18 cellular contexts compared by ENCODE assay signal in the genomic region with DNA sequence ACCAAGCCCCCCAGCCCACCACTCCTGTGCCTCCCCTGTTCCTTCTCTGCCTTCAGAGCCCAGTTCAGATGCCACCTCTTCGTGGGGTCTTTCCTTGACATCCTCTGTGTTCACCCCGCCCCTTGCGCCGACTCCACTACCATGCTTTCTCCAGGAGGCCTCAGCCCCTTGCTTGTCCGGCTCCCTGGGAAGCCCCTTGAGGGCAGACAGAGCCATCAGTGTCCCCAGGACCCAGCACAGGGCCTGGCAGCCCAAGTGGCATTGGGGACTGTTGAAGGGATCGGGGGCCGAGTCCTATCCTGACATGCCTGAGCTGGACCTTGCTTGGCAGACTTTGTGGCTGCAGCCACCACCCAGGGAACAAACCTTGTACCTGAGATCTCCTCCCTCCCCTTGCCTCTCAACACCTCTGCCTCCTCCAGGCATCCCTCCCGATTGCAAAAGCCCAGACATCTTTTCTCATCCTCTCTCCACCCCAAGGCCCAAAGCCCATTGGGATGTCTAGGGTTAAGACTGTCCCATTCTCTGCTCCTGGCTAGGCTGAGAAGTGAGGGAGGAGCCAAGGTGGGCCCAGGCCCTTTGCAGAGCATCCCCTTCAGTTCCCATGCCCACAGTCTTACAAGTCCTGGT. TPM values are rescaled to one million over a fixed set of nuclear protein-coding genes. Genes with fewer than 3 reads are reported as not detected.
DNase-seq lines count a peak whose midpoint lies in the region; ATAC-seq and TF ChIP-seq lines count a peak whose summit lies in the region.
"Had no signal": no experiment of that assay in that cellular context is flagged by ENCODE, and none has a peak within 500 bp of the region (broad histone marks: within the 10 kb centered on the region; RNA-seq: fewer than 3 reads in every experiment).

No MANE protein-coding gene starts in this region.

- in situ Hi-C loops in IMR-90 (cut with MboI; ENCODE audit: low sequenced_read_pairs), result no loop called here

- H4K20me1 ChIP-seq in BLaER1 treated with 17β-estradiol and CSF1 and Interleukin-3, amounts not matched to agents 10 nM and 100 nM, result peaks cover 0 to 6% (median 0%) of the 10 kb centered on the region in 11 experiments; a peak in 1 of 22 replicates
- H4K20me1 ChIP-seq in IMR-90 (ENCODE audit: insufficient read depth, low read length) (no peaks in the 10 kb centered on the region), osteoblast (ENCODE audit: insufficient read depth, low read length) (no peaks in the 10 kb centered on the region)

- no peaks in the 10 kb centered on the region for H3K9me3 Mint-ChIP-seq in dendritic cell treated with granulocyte-macrophage colony-stimulating factor and Interleukin-4, amounts not matched to agents 40 ng/mL and 50 ng/mL, for 4 days
- H3K9me3 Mint-ChIP-seq: activated naive CD8-positive, alpha-beta T cell treated with anti-CD3 and anti-CD28 coated beads for 36 hours; activated T-cell treated with anti-CD3 and anti-CD28 coated beads, Interleukin-2, amount 50 U/mL, for 72 hours had no signal

- dilution Hi-C loops in IMR-90 (cut with HindIII; ENCODE audit: low sequenced_read_pairs, unreplicated experiment), result no loop called here

- no peak overlapping the region for H3K23ac ChIP-seq in IMR-90 (ENCODE audit: low read depth, low read length)

- H3K14ac ChIP-seq in IMR-90 (replicated peaks; ENCODE audit: low read depth, low read length), result no peak overlapping the region

- no peaks in the 10 kb centered on the region for H3K79me1 ChIP-seq in IMR-90 (ENCODE audit: low read depth in 1 of 2, low read length in 2 of 2)

- H2AK9ac ChIP-seq in IMR-90 (replicated peaks; ENCODE audit: low read depth, low read length, poor library complexity), result peak overlapping the region; percentile 46

- H4K91ac ChIP-seq in IMR-90 (ENCODE audit: insufficient read depth, low read depth, low read length), result no peak overlapping the region

- H2BK15ac ChIP-seq in IMR-90 (ENCODE audit: low read depth, low read length), result no peak overlapping the region

- no TSS peak for BruUV-seq in IMR-90 (replicated peaks; lab: Mats Ljungman, UMichigan)

- no peak overlapping the region for H3K4ac ChIP-seq in IMR-90 (ENCODE audit: low read depth, low read length)

- H2BK5ac ChIP-seq in IMR-90 (ENCODE audit: low read depth, low read length, poor library complexity, severe bottlenecking), result no peak overlapping the region

- no peak for TF ChIP-seq POLR2A in IMR-90 (IDR thresholded peaks at IDR 0.05; ENCODE audit: low read depth, low read length)

- peak overlapping the region in 9 of 11 experiments; percentile 3 to 52 (median 34); a peak in 15 of 22 replicates for H3K9ac ChIP-seq in BLaER1 treated with 17β-estradiol and CSF1 and Interleukin-3, amounts not matched to agents 10 nM and 100 nM
- no peak overlapping the region for H3K9ac ChIP-seq in IMR-90 (ENCODE audit: low read depth, low read length)

- no peaks in the 10 kb centered on the region for H3K27me3 ChIP-seq in BLaER1 treated with 17β-estradiol and CSF1 and Interleukin-3, amounts not matched to agents 10 nM and 100 nM
- no peaks in the 10 kb centered on the region; the same call in 1 of the 2 replicates for H3K27me3 ChIP-seq in IMR-90 (ENCODE audit: control insufficient read depth, insufficient read depth, low read length)
- H3K27me3 ChIP-seq in osteoblast (ENCODE audit: insufficient read depth, low read length), result no peaks in the 10 kb centered on the region
- H3K27me3 ChIP-seq: heart left ventricle, right atrium auricular region, SJSA1 had no signal

- no peak for ATAC-seq in IMR-90 (ENCODE audit: low read depth)
- ATAC-seq: activated T-cell treated with anti-CD3 and anti-CD28 coated beads, Interleukin-2, amount 50 U/mL, for 72 hours had no signal

- no peak overlapping the region for H3K56ac ChIP-seq in IMR-90 (ENCODE audit: extremely low read depth, insufficient read depth, low read length)

- no peak overlapping the region for H3K18ac ChIP-seq in IMR-90 (ENCODE audit: low read depth, low read length)

- CTCF ChIA-PET in IMR-90 (lab: Yijun Ruan, JAX), result no interaction called here

- intact Hi-C loops in IMR-90 (cut with micrococcal nuclease), result no loop called here
- intact Hi-C loops in dendritic cell treated with granulocyte-macrophage colony-stimulating factor and Interleukin-4, amounts not matched to agents 40 ng/mL and 50 ng/mL, for 4 days (cut with micrococcal nuclease), result no loop called here

- no peaks in the 10 kb centered on the region for H3K79me2 ChIP-seq in osteoblast (ENCODE audit: insufficient read depth, low read length)

- no peak overlapping the region for H3K4me3 ChIP-seq in BLaER1 treated with 17β-estradiol and CSF1 and Interleukin-3, amounts not matched to agents 10 nM and 100 nM
- H3K4me3 ChIP-seq in IMR-90 (ENCODE audit: insufficient read depth, low read depth, low read length) (no peak overlapping the region), osteoblast (ENCODE audit: insufficient read depth, low read length) (no peak overlapping the region)
- H3K4me3 ChIP-seq: heart left ventricle, right atrium auricular region, SJSA1 had no signal

- H3K27me3 Mint-ChIP-seq in dendritic cell treated with granulocyte-macrophage colony-stimulating factor and Interleukin-4, amounts not matched to agents 40 ng/mL and 50 ng/mL, for 4 days, result no peaks in the 10 kb centered on the region
- H3K27me3 Mint-ChIP-seq: activated naive CD8-positive, alpha-beta T cell treated with anti-CD3 and anti-CD28 coated beads for 36 hours had no signal

- WGBS in IMR-90 (ENCODE audit: extremely low coverage in 2 of 2, insufficient read length in 1 of 2), 2 experiments, result 100% methylated on average over 2 of the region's 8 CpGs; no CpG with 5 or more reads in 1 of the 2 experiments

- H3K4me3 Mint-ChIP-seq in dendritic cell treated with granulocyte-macrophage colony-stimulating factor and Interleukin-4, amounts not matched to agents 40 ng/mL and 50 ng/mL, for 4 days, result peak overlapping the region; percentile 13
- H3K4me3 Mint-ChIP-seq: activated naive CD8-positive, alpha-beta T cell treated with anti-CD3 and anti-CD28 coated beads for 36 hours; activated T-cell treated with anti-CD3 and anti-CD28 coated beads, Interleukin-2, amount 50 U/mL, for 72 hours had no signal

- H4K8ac ChIP-seq in IMR-90 (ENCODE audit: low read depth in 2 of 2, low read length in 2 of 2), result no peak overlapping the region

- H4K5ac ChIP-seq in IMR-90 (ENCODE audit: low read depth, low read length), result no peak overlapping the region

- DNase-seq in IMR-90, result no peak
- peak; percentile 72 for DNase-seq in osteoblast (ENCODE audit: insufficient read length, low spot score, missing footprints)
- DNase-seq in stimulated activated CD4-positive, alpha-beta T cell treated with anti-CD3 and anti-CD28 coated beads, Interleukin-4, amount 100 ng/mL, for 4 hours, result no peak
- no peak for DNase-seq in NK-92 treated with Interleukin-12 subunit alpha and Interleukin-12 subunit beta, amount 100 ng/mL, for 24 hours (lab: John Stamatoyannopoulos, UW)
- DNase-seq in stimulated activated naive CD4-positive, alpha-beta T cell treated with Interleukin-2 at 50 U/mL for 16 hours (lab: John Stamatoyannopoulos, UW), result no peak
- DNase-seq: activated naive CD8-positive, alpha-beta T cell treated with anti-CD3 and anti-CD28 coated beads for 36 hours; activated T-cell treated with anti-CD3 and anti-CD28 coated beads, Interleukin-2, amount 50 U/mL, for 72 hours; DMS79; GOT3; heart left ventricle; NCI-H446; T1000 had no signal

- H3K4me2 ChIP-seq in BLaER1 treated with 17β-estradiol and CSF1 and Interleukin-3, amounts not matched to agents 10 nM and 100 nM, result peak overlapping the region; percentile 74 to 92 (median 79)
- H3K4me2 ChIP-seq in IMR-90 (ENCODE audit: low read depth, low read length) (no peak overlapping the region), osteoblast (ENCODE audit: insufficient read depth, low read length) (no peak overlapping the region)

- H2BK20ac ChIP-seq in IMR-90 (ENCODE audit: low read depth, low read length), result no peak overlapping the region

- no peaks in the 10 kb centered on the region for H3K36me3 Mint-ChIP-seq in dendritic cell treated with granulocyte-macrophage colony-stimulating factor and Interleukin-4, amounts not matched to agents 40 ng/mL and 50 ng/mL, for 4 days (ENCODE audit: low read depth)
- H3K36me3 Mint-ChIP-seq: activated naive CD8-positive, alpha-beta T cell treated with anti-CD3 and anti-CD28 coated beads for 36 hours had no signal

- no peaks in the 10 kb centered on the region for H3K9me3 ChIP-seq in BLaER1 treated with 17β-estradiol and CSF1 and Interleukin-3, amounts not matched to agents 10 nM and 100 nM (replicated peaks in 1 of 11)
- H3K9me3 ChIP-seq in IMR-90 (ENCODE audit: control insufficient read depth, insufficient read depth, low read length) (no peaks in the 10 kb centered on the region), osteoblast (ENCODE audit: low read depth, low read length) (no peaks in the 10 kb centered on the region)
- H3K9me3 ChIP-seq: heart left ventricle, right atrium auricular region, SJSA1 had no signal

- H3K36me3 ChIP-seq in BLaER1 treated with 17β-estradiol and CSF1 and Interleukin-3, amounts not matched to agents 10 nM and 100 nM, result no peaks in the 10 kb centered on the region
- no peaks in the 10 kb centered on the region for H3K36me3 ChIP-seq in IMR-90 (ENCODE audit: control insufficient read depth, insufficient read depth, low read length)
- H3K36me3 ChIP-seq in osteoblast (ENCODE audit: insufficient read depth, low read length), result no peaks in the 10 kb centered on the region
- H3K36me3 ChIP-seq: heart left ventricle, right atrium auricular region, SJSA1 had no signal

- H3K27ac ChIP-seq in BLaER1 treated with 17β-estradiol and CSF1 and Interleukin-3, amounts not matched to agents 10 nM and 100 nM, result peak overlapping the region in 9 of 11 experiments; percentile 14 to 75 (median 64); a peak in 18 of 22 replicates
- H3K27ac ChIP-seq in IMR-90 (ENCODE audit: insufficient read depth, low read length) (no peak overlapping the region), osteoblast (ENCODE audit: low read depth, low read length) (no peak overlapping the region)
- H3K27ac ChIP-seq: heart left ventricle, right atrium auricular region, SJSA1 had no signal

- no peak for TF ChIP-seq CTCF in IMR-90 (conservative IDR thresholded peaks at IDR 0.05; ENCODE audit: low read depth, low read length)
- TF ChIP-seq CTCF in osteoblast (IDR thresholded peaks at IDR 0.05; ENCODE audit: extremely low read depth, low read depth, low read length), result no peak

- peaks cover 38% of the 10 kb centered on the region for H3K4me1 Mint-ChIP-seq in dendritic cell treated with granulocyte-macrophage colony-stimulating factor and Interleukin-4, amounts not matched to agents 40 ng/mL and 50 ng/mL, for 4 days (ENCODE audit: low read depth)

- H2AFZ ChIP-seq in IMR-90 (replicated peaks; ENCODE audit: low read length, poor library complexity) (peak overlapping the region; percentile 84), osteoblast (ENCODE audit: low read length) (no peak overlapping the region)

- H2AK5ac ChIP-seq in IMR-90 (ENCODE audit: low read depth, low read length), result no peak overlapping the region

- no peak overlapping the region for H2BK120ac ChIP-seq in IMR-90 (ENCODE audit: low read depth, low read length)

- TF ChIP-seq RAD21 in IMR-90 (IDR thresholded peaks at IDR 0.05; ENCODE audit: low read length), result no peak

- peaks cover 37 to 61% (median 51%) of the 10 kb centered on the region in 10 experiments for H3K4me1 ChIP-seq in BLaER1 treated with 17β-estradiol and CSF1 and Interleukin-3, amounts not matched to agents 10 nM and 100 nM
- H3K4me1 ChIP-seq in IMR-90 (ENCODE audit: control insufficient read depth, insufficient read depth, low read length) (no peaks in the 10 kb centered on the region), osteoblast (ENCODE audit: insufficient read depth, low read length) (no peaks in the 10 kb centered on the region)
- H3K4me1 ChIP-seq: right atrium auricular region, SJSA1 had no signal

- H3K9me1 ChIP-seq in IMR-90 (ENCODE audit: insufficient read depth, low read length), result no peaks in the 10 kb centered on the region

- H3K27ac Mint-ChIP-seq in dendritic cell treated with granulocyte-macrophage colony-stimulating factor and Interleukin-4, amounts not matched to agents 40 ng/mL and 50 ng/mL, for 4 days, result peak overlapping the region; percentile 82
- H3K27ac Mint-ChIP-seq: activated naive CD8-positive, alpha-beta T cell treated with anti-CD3 and anti-CD28 coated beads for 36 hours; activated T-cell treated with anti-CD3 and anti-CD28 coated beads, Interleukin-2, amount 50 U/mL, for 72 hours had no signal

- POLR2A ChIA-PET in IMR-90 (lab: Charles Lee; ENCODE audit: unreplicated experiment), result no interaction called here

RNA-seq across cellular contexts. Expression of a gene that starts 3.4 kb away (rescaled TPM):
- total RNA-seq in IMR-90 (2012; rRNA removed) (not detected in 2 replicates), osteoblast (not detected in 2 replicates)
- not detected in 2 replicates for polyA plus RNA-seq in IMR-90 (2012; rRNA removed)
- not detected in 2 replicates for polyA plus RNA-seq in IMR-90 (2012; cell fraction: cytosol; rRNA removed)
- polyA plus RNA-seq in IMR-90 (2012; cell fraction: nucleus; rRNA removed; ENCODE audit: low replicate concordance), result not detected in 2 replicates
- total RNA-seq: activated naive CD8-positive, alpha-beta T cell treated with anti-CD3 and anti-CD28 coated beads for 36 hours; activated T-cell treated with anti-CD3 and anti-CD28 coated beads, Interleukin-2, amount 50 U/mL, for 72 hours; HT1080; left lobe of liver; SJSA1 had no signal

RNA-seq across cellular contexts. Expression of a gene that starts 30.1 kb away (rescaled TPM):
- total RNA-seq in IMR-90 (2012; rRNA removed) (85.3 and 108 TPM in 2 replicates), osteoblast (209 and 213 TPM in 2 replicates)
- polyA plus RNA-seq in IMR-90 (2012; rRNA removed), result 210 and 236 TPM in 2 replicates
- 179 and 195 TPM in 2 replicates for polyA plus RNA-seq in IMR-90 (2012; cell fraction: cytosol; rRNA removed)
- polyA plus RNA-seq in IMR-90 (2012; cell fraction: nucleus; rRNA removed; ENCODE audit: low replicate concordance), result 280 and 570 TPM in 2 replicates

RNA-seq across cellular contexts. Expression of a gene that starts 30.4 kb away (rescaled TPM):
- 2.0 and 3.9 TPM in 2 replicates for total RNA-seq in IMR-90 (2012; rRNA removed)
- 4.7 and 6.0 TPM in 2 replicates for polyA plus RNA-seq in IMR-90 (2012; rRNA removed)
- polyA plus RNA-seq in IMR-90 (2012; cell fraction: cytosol; rRNA removed), result 0.88 and 2.3 TPM in 2 replicates
- 0.64 and 7.0 TPM in 2 replicates for polyA plus RNA-seq in IMR-90 (2012; cell fraction: nucleus; rRNA removed; ENCODE audit: low replicate concordance)
- 4.7 and 5.9 TPM in 2 replicates for total RNA-seq in osteoblast

RNA-seq across cellular contexts. Expression of a gene that starts 48.1 kb away (rescaled TPM):
- total RNA-seq in IMR-90 (2012; rRNA removed), result not detected in 2 replicates
- polyA plus RNA-seq in IMR-90 (2012; rRNA removed), result 0.14 TPM in 1 of 2 replicates, not detected in the other
- polyA plus RNA-seq in IMR-90 (2012; cell fraction: cytosol; rRNA removed), result not detected in 2 replicates
- 0.02 and 0.06 TPM in 2 replicates for polyA plus RNA-seq in IMR-90 (2012; cell fraction: nucleus; rRNA removed; ENCODE audit: low replicate concordance)
- under 0.01 TPM in 2 replicates for total RNA-seq in osteoblast
- total RNA-seq: HT1080, right atrium auricular region, SJSA1 had no signal
- polyA plus RNA-seq: heart left ventricle had no signal

RNA-seq across cellular contexts. Expression of a gene that starts 54.5 kb away (rescaled TPM):
- 843 and 1,307 TPM in 2 replicates for total RNA-seq in IMR-90 (2012; rRNA removed)
- 605 and 617 TPM in 2 replicates for polyA plus RNA-seq in IMR-90 (2012; rRNA removed)
- 276 and 383 TPM in 2 replicates for polyA plus RNA-seq in IMR-90 (2012; cell fraction: cytosol; rRNA removed)
- polyA plus RNA-seq in IMR-90 (2012; cell fraction: nucleus; rRNA removed; ENCODE audit: low replicate concordance), result 119 and 353 TPM in 2 replicates
- 481 and 491 TPM in 2 replicates for total RNA-seq in osteoblast

Comparison
In these comparisons a context has a peak if more than half of its experiments do, and no peak if none do; other contexts are left out.
1. H3K27ac ChIP-seq: peak in BLaER1 treated with 17β-estradiol and CSF1 and Interleukin-3, amounts not matched to agents 10 nM and 100 nM (9 of 11); none in IMR-90 (single experiment) and osteoblast (single experiment).
2. H3K4me2 ChIP-seq: peak in BLaER1 treated with 17β-estradiol and CSF1 and Interleukin-3, amounts not matched to agents 10 nM and 100 nM (11 of 11); none in IMR-90 (single experiment) and osteoblast (single experiment).